15 cellular contexts compared by ENCODE assay signal in genomic region chr14:64417771-64418125, GRCh38. TPM values are rescaled to one million over a fixed set of nuclear protein-coding genes. Genes with fewer than 3 reads are reported as not detected.
A peak's percentile ranks its signal among the peaks of the same experiment; 100 is the strongest.
DNase-seq lines count a peak whose midpoint lies in the region; ATAC-seq and TF ChIP-seq lines count a peak whose summit lies in the region.
"Had no signal": no experiment of that assay in that cellular context is flagged by ENCODE, and none has a peak within 500 bp of the region (broad histone marks: within the 10 kb centered on the region; RNA-seq: fewer than 3 reads in every experiment).

No MANE protein-coding gene starts in this region.

- peaks cover 17 to 25% of the 10 kb centered on the region in 2 donors for H3K4me1 Mint-ChIP-seq in natural killer cell treated with Interleukin-12 subunit alpha and Interleukin-12 subunit beta and Interleukin-15 and Interleukin-18, amount 100 ng/mL, for 72 hours (ENCODE audit: low read depth in 2 of 2)
- no peaks in the 10 kb centered on the region for H3K4me1 Mint-ChIP-seq in natural killer cell
- H3K4me1 Mint-ChIP-seq in activated T-helper 2 cell treated with anti-CD3 and anti-CD28 coated beads, Interferon-gamma antibody, Interleukin-2, Interleukin-4, amounts not matched to agents 10 μg/mL and 5 μg/mL and 100 μg/mL, durations not matched to agents 14 hours and 24 hours and 36 hours (ENCODE audit: low read depth) = peaks cover 44% of the 10 kb centered on the region
- H3K4me1 Mint-ChIP-seq: IgD-negative memory B cell had no signal

- no peak overlapping the region for H2BK120ac ChIP-seq in mesenchymal stem cell (ENCODE audit: low read depth, low read length)

- H2AK5ac ChIP-seq in mesenchymal stem cell (ENCODE audit: low read length, severe bottlenecking) = peak overlapping the region; percentile 6

- H3K27ac Mint-ChIP-seq in natural killer cell treated with Interleukin-12 subunit alpha and Interleukin-12 subunit beta and Interleukin-15 and Interleukin-18, amount 100 ng/mL, for 72 hours = peak overlapping the region in 1 of 2 donors; percentile 40
- H3K27ac Mint-ChIP-seq in natural killer cell = no peak overlapping the region
- H3K27ac Mint-ChIP-seq in activated T-helper 2 cell treated with anti-CD3 and anti-CD28 coated beads, Interferon-gamma antibody, Interleukin-2, Interleukin-4, amounts not matched to agents 10 μg/mL and 5 μg/mL and 100 μg/mL, durations not matched to agents 14 hours and 24 hours and 36 hours = peak overlapping the region; percentile 65
- H3K27ac Mint-ChIP-seq: CD4-positive, CD25-positive, alpha-beta regulatory T cell; IgD-negative memory B cell had no signal

- H3K4me3 ChIP-seq in mesenchymal stem cell (ENCODE audit: insufficient read depth in 1 of 2, low read depth in 1 of 2, low read length in 2 of 2) = no peak overlapping the region
- H3K4me3 ChIP-seq: BLaER1 treated with 17β-estradiol and CSF1 and Interleukin-3, amounts not matched to agents 10 nM and 100 nM; GM23248 had no signal

- no peak overlapping the region for H2BK12ac ChIP-seq in mesenchymal stem cell (ENCODE audit: low read length in 2 of 2)

- H3K36me3 ChIP-seq in mesenchymal stem cell (ENCODE audit: control insufficient read depth in 1 of 2, insufficient read depth in 2 of 2, low read depth in 1 of 2, low read length in 2 of 2) = peaks cover 33 to 72% of the 10 kb centered on the region in 2 experiments

- ATAC-seq in natural killer cell treated with Interleukin-12 subunit alpha and Interleukin-12 subunit beta and Interleukin-15 and Interleukin-18, amount 100 ng/mL, for 72 hours = no peak
- ATAC-seq in natural killer cell (no peak), HG02588 (IDR thresholded peaks at IDR 0.05; ENCODE audit: unreplicated experiment) (no peak)
- ATAC-seq: HCT116 had no signal

- no peak overlapping the region for H2AFZ ChIP-seq in mesenchymal stem cell (ENCODE audit: low read depth, low read length)
- H2AFZ ChIP-seq: GM23248 had no signal

- no peak overlapping the region for H3K27ac ChIP-seq in mesenchymal stem cell (ENCODE audit: low read length, poor library complexity, severe bottlenecking)
- H3K27ac ChIP-seq: BLaER1 treated with 17β-estradiol and CSF1 and Interleukin-3, amounts not matched to agents 10 nM and 100 nM; GM23248 had no signal

- peak overlapping the region in 1 of 2 experiments; percentile 19 for H3K18ac ChIP-seq in mesenchymal stem cell (ENCODE audit: low read depth in 1 of 2, low read length in 2 of 2)

- H4K8ac ChIP-seq in mesenchymal stem cell (ENCODE audit: low read length) = peak overlapping the region; percentile 69

- H3K27me3 Mint-ChIP-seq in natural killer cell treated with Interleukin-12 subunit alpha and Interleukin-12 subunit beta and Interleukin-15 and Interleukin-18, amount 100 ng/mL, for 72 hours = no peaks in the 10 kb centered on the region
- no peaks in the 10 kb centered on the region for H3K27me3 Mint-ChIP-seq in natural killer cell (ENCODE audit: low read depth in 2 of 2)
- H3K27me3 Mint-ChIP-seq in activated T-helper 2 cell treated with anti-CD3 and anti-CD28 coated beads, Interferon-gamma antibody, Interleukin-2, Interleukin-4, amounts not matched to agents 10 μg/mL and 5 μg/mL and 100 μg/mL, durations not matched to agents 14 hours and 24 hours and 36 hours (ENCODE audit: low read depth) = no peaks in the 10 kb centered on the region
- H3K27me3 Mint-ChIP-seq: CD4-positive, CD25-positive, alpha-beta regulatory T cell; IgD-negative memory B cell had no signal

- TF ChIP-seq CTCF in natural killer cell (IDR thresholded peaks at IDR 0.05) = no peak

- no peaks in the 10 kb centered on the region for H3K9me3 Mint-ChIP-seq in natural killer cell treated with Interleukin-12 subunit alpha and Interleukin-12 subunit beta and Interleukin-15 and Interleukin-18, amount 100 ng/mL, for 72 hours
- H3K9me3 Mint-ChIP-seq in natural killer cell = no peaks in the 10 kb centered on the region
- H3K9me3 Mint-ChIP-seq in activated T-helper 2 cell treated with anti-CD3 and anti-CD28 coated beads, Interferon-gamma antibody, Interleukin-2, Interleukin-4, amounts not matched to agents 10 μg/mL and 5 μg/mL and 100 μg/mL, durations not matched to agents 14 hours and 24 hours and 36 hours = no peaks in the 10 kb centered on the region
- H3K9me3 Mint-ChIP-seq: CD4-positive, CD25-positive, alpha-beta regulatory T cell; IgD-negative memory B cell had no signal

- no peak for DNase-seq in natural killer cell treated with Interleukin-12 subunit alpha and Interleukin-12 subunit beta and Interleukin-15 and Interleukin-18, amount 100 ng/mL, for 72 hours (ENCODE audit: low spot score)
- DNase-seq in natural killer cell (no peak), mesenchymal stem cell (no peak), SHP77 (lab: John Stamatoyannopoulos, UW) (no peak), NCI-H510A (lab: John Stamatoyannopoulos, UW) (no peak)
- no peak for DNase-seq in activated T-helper 2 cell treated with anti-CD3 and anti-CD28 coated beads, Interferon-gamma antibody, Interleukin-2, Interleukin-4, amounts not matched to agents 10 μg/mL and 5 μg/mL and 100 μg/mL, durations not matched to agents 14 hours and 24 hours and 36 hours (ENCODE audit: low spot score)
- DNase-seq: ACHN; Calu3; CD4-positive, CD25-positive, alpha-beta regulatory T cell; DMS 273 treated with DMSO at 0.1 percent for 48 hours had no signal

- no peaks in the 10 kb centered on the region for H3K27me3 ChIP-seq in mesenchymal stem cell (ENCODE audit: control insufficient read depth in 1 of 2, insufficient read depth in 1 of 2, low read length in 2 of 2)
- H3K27me3 ChIP-seq: BLaER1 treated with 17β-estradiol and CSF1 and Interleukin-3, amounts not matched to agents 10 nM and 100 nM had no signal

- over 99% methylated on average over 6 of the region's 7 CpGs for whole genome bisulfite sequencing in mesenchymal stem cell

- H3K79me1 ChIP-seq in mesenchymal stem cell (replicated peaks; ENCODE audit: low read length, poor library complexity, severe bottlenecking) = peaks cover 5% of the 10 kb centered on the region

- H3K23ac ChIP-seq in mesenchymal stem cell (ENCODE audit: low read length in 2 of 2) = no peak overlapping the region

- H3K4ac ChIP-seq in mesenchymal stem cell (ENCODE audit: low read depth in 1 of 2, low read length in 2 of 2) = no peak overlapping the region

- no peak overlapping the region for H3K4me2 ChIP-seq in mesenchymal stem cell (ENCODE audit: low read length, poor library complexity, severe bottlenecking)

- H2BK5ac ChIP-seq in mesenchymal stem cell (ENCODE audit: low read depth, low read length, poor library complexity, severe bottlenecking) = no peak overlapping the region

- peak overlapping the region; percentile 11 for H3K4me3 Mint-ChIP-seq in natural killer cell treated with Interleukin-12 subunit alpha and Interleukin-12 subunit beta and Interleukin-15 and Interleukin-18, amount 100 ng/mL, for 72 hours
- H3K4me3 Mint-ChIP-seq in natural killer cell = no peak overlapping the region
- H3K4me3 Mint-ChIP-seq in activated T-helper 2 cell treated with anti-CD3 and anti-CD28 coated beads, Interferon-gamma antibody, Interleukin-2, Interleukin-4, amounts not matched to agents 10 μg/mL and 5 μg/mL and 100 μg/mL, durations not matched to agents 14 hours and 24 hours and 36 hours (ENCODE audit: low read depth) = no peak overlapping the region
- H3K4me3 Mint-ChIP-seq: IgD-negative memory B cell had no signal

- no peak overlapping the region for H2BK15ac ChIP-seq in mesenchymal stem cell (ENCODE audit: low read depth, poor library complexity, severe bottlenecking)

- H3K9ac ChIP-seq in mesenchymal stem cell (ENCODE audit: low read length) = no peak overlapping the region
- H3K9ac ChIP-seq: BLaER1 treated with 17β-estradiol and CSF1 and Interleukin-3, amounts not matched to agents 10 nM and 100 nM; GM23248 had no signal

- no peak overlapping the region for H3K14ac ChIP-seq in mesenchymal stem cell (ENCODE audit: low read length in 2 of 2)

- H3K4me1 ChIP-seq in mesenchymal stem cell (ENCODE audit: control insufficient read depth, insufficient read depth, low read depth, low read length) = peaks cover 8% of the 10 kb centered on the region

- no peak overlapping the region for H4K91ac ChIP-seq in mesenchymal stem cell (ENCODE audit: low read length)

- H3K9me3 ChIP-seq in mesenchymal stem cell (ENCODE audit: control insufficient read depth, low read length) = no peaks in the 10 kb centered on the region
- H3K9me3 ChIP-seq: BLaER1 treated with 17β-estradiol and CSF1 and Interleukin-3, amounts not matched to agents 10 nM and 100 nM had no signal

- intact Hi-C loops in natural killer cell (cut with micrococcal nuclease) = no loop called here
- intact Hi-C loops in activated T-helper 2 cell treated with anti-CD3 and anti-CD28 coated beads, Interferon-gamma antibody, Interleukin-2, Interleukin-4, amounts not matched to agents 10 μg/mL and 5 μg/mL and 100 μg/mL, durations not matched to agents 14 hours and 24 hours and 36 hours (cut with micrococcal nuclease) = no loop called here

- H3K36me3 Mint-ChIP-seq in natural killer cell treated with Interleukin-12 subunit alpha and Interleukin-12 subunit beta and Interleukin-15 and Interleukin-18, amount 100 ng/mL, for 72 hours = peaks cover 29% of the 10 kb centered on the region
- peaks cover 6% of the 10 kb centered on the region for H3K36me3 Mint-ChIP-seq in natural killer cell
- H3K36me3 Mint-ChIP-seq in activated T-helper 2 cell treated with anti-CD3 and anti-CD28 coated beads, Interferon-gamma antibody, Interleukin-2, Interleukin-4, amounts not matched to agents 10 μg/mL and 5 μg/mL and 100 μg/mL, durations not matched to agents 14 hours and 24 hours and 36 hours (ENCODE audit: low read depth) = peaks cover 85% of the 10 kb centered on the region

RNA-seq across cellular contexts. Expression of gene MTHFD1, which starts 29.6 kb away (rescaled TPM):
- 100 to 1,000 TPM; 165 to 297 TPM for total RNA-seq in natural killer cell treated with Interleukin-12 subunit alpha and Interleukin-12 subunit beta and Interleukin-15 and Interleukin-18, amount 100 ng/mL, for 72 hours
- total RNA-seq in natural killer cell = 10 to 100 TPM; 27.6 to 34.6 (median 28.0) TPM
- 291 and 309 TPM in 2 replicates for total RNA-seq in activated T-helper 2 cell treated with anti-CD3 and anti-CD28 coated beads, Interferon-gamma antibody, Interleukin-2, Interleukin-4, amounts not matched to agents 10 μg/mL and 5 μg/mL and 100 μg/mL, durations not matched to agents 14 hours and 24 hours and 36 hours
- polyA plus RNA-seq in mesenchymal stem cell (2013, experiment 1 of 2) = 44.1 TPM
- polyA plus RNA-seq in mesenchymal stem cell (2013, experiment 2 of 2) = 40.3 TPM

RNA-seq across cellular contexts. Expression of gene AKAP5, which starts 47.6 kb away (rescaled TPM):
- 1 to 10 TPM; 2.0 to 2.2 TPM for total RNA-seq in natural killer cell treated with Interleukin-12 subunit alpha and Interleukin-12 subunit beta and Interleukin-15 and Interleukin-18, amount 100 ng/mL, for 72 hours
- total RNA-seq in natural killer cell = 10 to 100 TPM; 11.1 to 16.3 (median 12.0) TPM
- 2.3 and 2.5 TPM in 2 replicates for total RNA-seq in activated T-helper 2 cell treated with anti-CD3 and anti-CD28 coated beads, Interferon-gamma antibody, Interleukin-2, Interleukin-4, amounts not matched to agents 10 μg/mL and 5 μg/mL and 100 μg/mL, durations not matched to agents 14 hours and 24 hours and 36 hours
- polyA plus RNA-seq in mesenchymal stem cell (2013, experiment 1 of 2) = 0.77 TPM
- 0.88 TPM for polyA plus RNA-seq in mesenchymal stem cell (2013, experiment 2 of 2)
